ENCODE assay signal across 24 cellular contexts in genomic region chr2:236161082-236161462, GRCh38. TPM values are rescaled to one million over a fixed set of nuclear protein-coding genes. Genes with fewer than 3 reads are reported as not detected.
"Had no signal": no experiment of that assay in that cellular context is flagged by ENCODE, and none has a peak within 500 bp of the region (broad histone marks: within the 10 kb centered on the region; RNA-seq: fewer than 3 reads in every experiment).

No MANE protein-coding gene starts in this region.

- H3K4me3 ChIP-seq: adrenal gland, breast epithelium, coronary artery, prostate gland, suprapubic skin had no signal

- H3K4me1 ChIP-seq: prostate gland had no signal

- H3K9me3 Mint-ChIP-seq: activated naive CD4-positive, alpha-beta T cell treated with anti-CD3 and anti-CD28 coated beads, Interleukin-2, amount 50 U/mL, for 24 hours; nephron; stimulated activated naive CD8-positive, alpha-beta T cell treated with anti-CD3 and anti-CD28 coated beads, Interleukin-15, amount 100 ng/mL, for 72 hours; type B pancreatic cell had no signal

- H3K27ac ChIP-seq: adrenal gland, breast epithelium, coronary artery, foreskin keratinocyte, prostate gland, suprapubic skin, VCaP had no signal

- FAIRE-seq: astrocyte, keratinocyte, small intestine had no signal

- DNase-seq: activated CD4-positive, alpha-beta T cell treated with anti-CD3 and anti-CD28 coated beads for 1 hour; activated gamma-delta T cell; adrenal gland; foreskin keratinocyte; hypothalamus; midbrain; small intestine; stimulated activated CD4-positive, alpha-beta T cell treated with anti-CD3 and anti-CD28 coated beads, Interleukin-15, amount 100 ng/mL, for 24 hours; stimulated activated CD4-positive, alpha-beta T cell treated with anti-CD3 and anti-CD28 coated beads, Interleukin-2, amount 100 ng/mL, for 48 hours; stimulated activated naive CD8-positive, alpha-beta T cell treated with anti-CD3 and anti-CD28 coated beads, Interleukin-15, amount 100 ng/mL, for 72 hours; T-helper 2 cell had no signal

- H3K9me3 ChIP-seq: adrenal gland, breast epithelium, prostate gland, suprapubic skin had no signal

- H3K36me3 ChIP-seq: adrenal gland, breast epithelium, prostate gland, suprapubic skin had no signal

- ATAC-seq: left lobe of liver; right cardiac atrium; stimulated activated naive CD8-positive, alpha-beta T cell treated with anti-CD3 and anti-CD28 coated beads, Interleukin-15, amount 100 ng/mL, for 72 hours had no signal

- H3K4me3 Mint-ChIP-seq: activated naive CD4-positive, alpha-beta T cell treated with anti-CD3 and anti-CD28 coated beads, Interleukin-2, amount 50 U/mL, for 24 hours; stimulated activated naive CD8-positive, alpha-beta T cell treated with anti-CD3 and anti-CD28 coated beads, Interleukin-15, amount 100 ng/mL, for 72 hours; type B pancreatic cell had no signal

- H3K27ac Mint-ChIP-seq: activated naive CD4-positive, alpha-beta T cell treated with anti-CD3 and anti-CD28 coated beads, Interleukin-2, amount 50 U/mL, for 24 hours; nephron; type B pancreatic cell had no signal

- H3K36me3 Mint-ChIP-seq: activated naive CD4-positive, alpha-beta T cell treated with anti-CD3 and anti-CD28 coated beads, Interleukin-2, amount 50 U/mL, for 24 hours; type B pancreatic cell had no signal

RNA-seq across cellular contexts. Expression of gene GBX2, which starts 7.1 kb away (rescaled TPM):
- total RNA-seq: adrenal gland, breast epithelium, fibroblast of lung, left lobe of liver, right cardiac atrium had no signal
- polyA plus RNA-seq: adrenal gland, right cardiac atrium, small intestine had no signal
